ENCODE assay signal across 9 cellular contexts in the genomic region with DNA sequence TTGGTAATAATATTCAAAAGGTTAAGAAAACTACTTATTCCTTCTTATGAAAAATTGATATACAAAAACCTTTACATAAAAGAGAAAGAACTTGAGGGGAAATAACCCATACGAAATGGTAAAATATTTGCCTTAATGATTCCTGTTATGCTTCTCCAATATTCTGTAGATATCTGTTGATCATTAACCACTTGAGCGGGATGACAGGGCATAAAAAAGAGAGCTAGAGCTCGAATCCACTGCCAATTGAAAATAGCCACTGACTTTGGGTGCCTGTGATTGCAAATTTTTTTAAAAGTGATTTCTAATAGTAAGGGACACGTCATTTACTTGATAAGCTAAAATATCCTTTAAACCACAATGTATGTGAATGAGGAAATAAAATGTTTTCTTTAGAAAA.
"Had no signal": no experiment of that assay in that cellular context is flagged by ENCODE, and none has a peak within 500 bp of the region (broad histone marks: within the 10 kb centered on the region; RNA-seq: fewer than 3 reads in every experiment).

No MANE protein-coding gene starts in this region.

- H3K27ac Mint-ChIP-seq: HFFc6 had no signal

- H3K9me3 Mint-ChIP-seq: HFFc6 had no signal

- H2AFZ ChIP-seq: GM23248 had no signal

- H3K27ac ChIP-seq: GM23248, HL-60 had no signal

- H3K4me3 ChIP-seq: GM23248, HAP-1, K562 had no signal

- DNase-seq: GM23248, GOT3, H7, HFFc6, IMR-90 had no signal

- H3K4me3 Mint-ChIP-seq: HFFc6 had no signal

- ATAC-seq: HCT116, K562 had no signal

- H3K36me3 ChIP-seq: HAP-1 had no signal

- H3K9me3 ChIP-seq: HAP-1 had no signal

- H3K9ac ChIP-seq: GM23248 had no signal
